ENCODE assay signal across 18 cellular contexts in genomic region chr19:13070425-13071140, GRCh38. TPM values are rescaled to one million over a fixed set of nuclear protein-coding genes. Genes with fewer than 3 reads are reported as not detected.
DNase-seq lines count a peak whose midpoint lies in the region; ATAC-seq and TF ChIP-seq lines count a peak whose summit lies in the region.
"Had no signal": no experiment of that assay in that cellular context is flagged by ENCODE, and none has a peak within 500 bp of the region (broad histone marks: within the 10 kb centered on the region; RNA-seq: fewer than 3 reads in every experiment).

No MANE protein-coding gene starts in this region.

- ATAC-seq in effector memory CD8-positive, alpha-beta T cell (replicated peaks), result no peak
- ATAC-seq in HG03175 (IDR thresholded peaks at IDR 0.05; ENCODE audit: unreplicated experiment), result no peak
- ATAC-seq: activated CD8-positive, alpha-beta T cell treated with anti-CD3 and anti-CD28 coated beads, Interleukin-2, amount 10 ng/mL, durations not matched to agents 7 days and 5 days; esophagus mucosa had no signal

- 85 to 88% methylated on average over 23 to 32 of the region's 32 CpGs for WGBS in tibial nerve, 2 donors

- H3K4me3 Mint-ChIP-seq in effector memory CD8-positive, alpha-beta T cell, result no peak overlapping the region
- H3K4me3 Mint-ChIP-seq: activated CD8-positive, alpha-beta T cell treated with anti-CD3 and anti-CD28 coated beads, Interleukin-2, amount 10 ng/mL, durations not matched to agents 7 days and 5 days; activated T-helper 1 cell treated with anti-CD3 and anti-CD28 coated beads, Interleukin-12 subunit alpha, Interleukin-12 subunit beta, Interleukin-2, Interleukin-4 antibody, amounts not matched to agents 30 ng/mL and 10 ng/mL and 1 ng/mL, durations not matched to agents 14 hours and 24 hours and 36 hours; CD14-positive monocyte; stimulated activated naive CD8-positive, alpha-beta T cell treated with anti-CD3 and anti-CD28 coated beads, Interleukin-15, Interleukin-2, amounts not matched to agents 100 ng/mL and 50 ng/mL, for 24 hours had no signal

- peaks cover 10 to 69% of the 10 kb centered on the region in 2 donors for H3K27me3 Mint-ChIP-seq in effector memory CD8-positive, alpha-beta T cell
- H3K27me3 Mint-ChIP-seq: stimulated activated naive CD8-positive, alpha-beta T cell treated with anti-CD3 and anti-CD28 coated beads, Interleukin-15, Interleukin-2, amounts not matched to agents 100 ng/mL and 50 ng/mL, for 24 hours had no signal

- H3K4me3 ChIP-seq in endocrine pancreas (ENCODE audit: control insufficient read depth, insufficient read depth, low read length), result no peak overlapping the region
- H3K4me3 ChIP-seq in tibial nerve, result no peak overlapping the region

- no peaks in the 10 kb centered on the region for H3K36me3 Mint-ChIP-seq in effector memory CD8-positive, alpha-beta T cell (ENCODE audit: insufficient read depth)

- H3K9ac ChIP-seq in endocrine pancreas (ENCODE audit: control insufficient read depth, insufficient read depth, low read length), result peak overlapping the region; percentile 10
- H3K9ac ChIP-seq: SK-N-SH had no signal

- no peak for TF ChIP-seq EP300 in tibial nerve (IDR thresholded peaks at IDR 0.05)

- no peaks in the 10 kb centered on the region for H3K9me3 Mint-ChIP-seq in effector memory CD8-positive, alpha-beta T cell
- H3K9me3 Mint-ChIP-seq: activated T-helper 1 cell treated with anti-CD3 and anti-CD28 coated beads, Interleukin-12 subunit alpha, Interleukin-12 subunit beta, Interleukin-2, Interleukin-4 antibody, amounts not matched to agents 30 ng/mL and 10 ng/mL and 1 ng/mL, durations not matched to agents 14 hours and 24 hours and 36 hours; CD14-positive monocyte; stimulated activated naive CD8-positive, alpha-beta T cell treated with anti-CD3 and anti-CD28 coated beads, Interleukin-15, Interleukin-2, amounts not matched to agents 100 ng/mL and 50 ng/mL, for 24 hours had no signal

- H3K4me1 ChIP-seq in endocrine pancreas (ENCODE audit: control insufficient read depth, insufficient read depth, low read length) (no peaks in the 10 kb centered on the region), tibial nerve (peaks cover 2 to 94% (median 60%) of the 10 kb centered on the region in 4 donors)

- peak in 40 of 56 donors; percentile 27 to 84 (median 56) for DNase-seq in amygdala (lab: John Stamatoyannopoulos, UW)
- DNase-seq in occipital lobe (lab: John Stamatoyannopoulos, UW), result peak; percentile 46
- DNase-seq in tibial nerve (ENCODE audit: low spot score in 2 of 2), result no peak
- DNase-seq in effector memory CD8-positive, alpha-beta T cell, result no peak
- DNase-seq in GM10266 (ENCODE audit: extremely low spot score), result no peak
- DNase-seq: activated CD8-positive, alpha-beta T cell treated with anti-CD3 and anti-CD28 coated beads, Interleukin-2, amount 10 ng/mL, durations not matched to agents 7 days and 5 days; hippocampal formation; kidney glomerular epithelial cell; NCI-H1694 treated with DMSO at 0.1 percent for 48 hours had no signal

- no peaks in the 10 kb centered on the region for H3K27me3 ChIP-seq in endocrine pancreas (ENCODE audit: control insufficient read depth, insufficient read depth, low read length)
- H3K27me3 ChIP-seq in tibial nerve, result no peaks in the 10 kb centered on the region

- H3K9me3 ChIP-seq in endocrine pancreas (ENCODE audit: control insufficient read depth, low read length), result no peaks in the 10 kb centered on the region
- no peaks in the 10 kb centered on the region for H3K9me3 ChIP-seq in tibial nerve
- H3K9me3 ChIP-seq: SK-N-SH had no signal

- H3K27ac Mint-ChIP-seq in effector memory CD8-positive, alpha-beta T cell, result peak overlapping the region in 1 of 2 donors; percentile 23
- H3K27ac Mint-ChIP-seq: activated CD8-positive, alpha-beta T cell treated with anti-CD3 and anti-CD28 coated beads, Interleukin-2, amount 10 ng/mL, durations not matched to agents 7 days and 5 days; activated T-helper 1 cell treated with anti-CD3 and anti-CD28 coated beads, Interleukin-12 subunit alpha, Interleukin-12 subunit beta, Interleukin-2, Interleukin-4 antibody, amounts not matched to agents 30 ng/mL and 10 ng/mL and 1 ng/mL, durations not matched to agents 14 hours and 24 hours and 36 hours; CD14-positive monocyte; stimulated activated naive CD8-positive, alpha-beta T cell treated with anti-CD3 and anti-CD28 coated beads, Interleukin-15, Interleukin-2, amounts not matched to agents 100 ng/mL and 50 ng/mL, for 24 hours had no signal

- TF ChIP-seq CTCF in tibial nerve (IDR thresholded peaks at IDR 0.05) (no peak), GM10266 (IDR thresholded peaks at IDR 0.05; ENCODE audit: control insufficient read depth, insufficient read depth, low read depth, missing control alignments) (no peak)

- no peak for TF ChIP-seq POLR2A in tibial nerve (IDR thresholded peaks at IDR 0.05)

- peak overlapping the region in 3 of 4 donors; percentile 29 to 83 (median 80) for H3K27ac ChIP-seq in tibial nerve

- no peaks in the 10 kb centered on the region for H3K4me1 Mint-ChIP-seq in effector memory CD8-positive, alpha-beta T cell (ENCODE audit: low read depth in 2 of 2)

- H3K36me3 ChIP-seq in endocrine pancreas (ENCODE audit: control insufficient read depth, insufficient read depth, low read length), result no peaks in the 10 kb centered on the region
- H3K36me3 ChIP-seq in tibial nerve, result peaks cover 0 to 17% (median 0%) of the 10 kb centered on the region in 3 donors

RNA-seq across cellular contexts. Expression of gene LYL1, which starts 32.1 kb away (rescaled TPM):
- total RNA-seq in occipital lobe, result 3.3 TPM
- total RNA-seq in tibial nerve, result 10 to 100 TPM; 21.1 to 43.5 (median 25.8) TPM
- total RNA-seq: M059J, osteocyte had no signal

RNA-seq across cellular contexts. Expression of gene TRMT1, which starts 46.0 kb away (rescaled TPM):
- total RNA-seq in occipital lobe (27.1 TPM), tibial nerve (10 to 100 TPM; 38.4 to 92.7 (median 49.2) TPM)

RNA-seq across cellular contexts. Expression of gene NACC1, which starts 47.5 kb away (rescaled TPM):
- total RNA-seq in occipital lobe (13.1 TPM), tibial nerve (10 to 100 TPM; 15.3 to 37.1 (median 25.8) TPM)

Comparison
In these comparisons a context has a peak if more than half of its experiments do, and no peak if none do; other contexts are left out.
1. DNase-seq: peak in amygdala (40 of 56) and occipital lobe (single experiment); none in tibial nerve (0 of 2), effector memory CD8-positive, alpha-beta T cell (0 of 3) and GM10266 (single experiment).